ENCODE assay signal across 7 cellular contexts in the genomic region with DNA sequence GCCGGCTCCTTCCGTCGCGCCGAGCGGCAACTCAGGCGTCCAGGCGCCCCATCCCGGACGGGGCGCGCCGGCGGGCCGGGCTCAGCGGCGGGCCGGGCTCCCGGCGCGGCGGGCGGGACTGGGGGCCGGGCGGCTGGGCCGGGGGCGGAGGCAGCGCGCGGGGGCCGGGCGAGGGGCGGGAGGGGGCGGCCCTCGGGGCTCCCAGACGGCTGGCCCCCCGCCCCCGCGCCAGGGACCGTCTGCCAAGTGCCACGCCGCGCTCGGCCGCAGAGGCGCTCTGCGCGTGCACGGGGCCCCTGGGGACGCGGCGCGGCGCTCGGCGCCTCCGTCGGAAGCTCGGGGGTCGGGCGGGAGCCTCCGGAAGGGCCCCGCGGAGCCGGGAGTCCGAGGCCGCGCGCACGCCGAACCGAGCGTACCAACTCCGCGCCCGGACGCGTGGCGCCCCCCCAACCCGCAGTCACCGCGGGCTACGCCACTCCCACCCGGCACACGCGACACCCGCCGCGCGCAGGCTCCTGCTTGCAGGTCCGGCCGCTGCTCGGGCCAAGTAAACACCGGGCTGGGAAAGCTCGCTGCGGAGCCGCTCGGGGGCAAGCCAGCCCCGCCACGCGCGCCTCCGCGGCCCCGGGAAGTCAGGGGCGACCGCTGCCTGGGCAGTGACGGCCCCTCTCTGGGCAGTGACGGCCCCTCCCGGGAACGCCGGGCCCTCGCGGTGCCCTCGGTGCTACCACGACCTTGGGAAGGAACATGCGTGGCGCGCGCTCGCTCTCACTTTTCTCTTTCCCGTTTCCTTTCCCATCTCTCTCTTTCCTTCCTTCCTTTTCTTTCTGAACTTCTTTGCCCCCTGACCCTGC. TPM values are rescaled to one million over a fixed set of nuclear protein-coding genes. Genes with fewer than 3 reads are reported as not detected.
DNase-seq lines count a peak whose midpoint lies in the region; ATAC-seq and TF ChIP-seq lines count a peak whose summit lies in the region.

A gene with protein sequence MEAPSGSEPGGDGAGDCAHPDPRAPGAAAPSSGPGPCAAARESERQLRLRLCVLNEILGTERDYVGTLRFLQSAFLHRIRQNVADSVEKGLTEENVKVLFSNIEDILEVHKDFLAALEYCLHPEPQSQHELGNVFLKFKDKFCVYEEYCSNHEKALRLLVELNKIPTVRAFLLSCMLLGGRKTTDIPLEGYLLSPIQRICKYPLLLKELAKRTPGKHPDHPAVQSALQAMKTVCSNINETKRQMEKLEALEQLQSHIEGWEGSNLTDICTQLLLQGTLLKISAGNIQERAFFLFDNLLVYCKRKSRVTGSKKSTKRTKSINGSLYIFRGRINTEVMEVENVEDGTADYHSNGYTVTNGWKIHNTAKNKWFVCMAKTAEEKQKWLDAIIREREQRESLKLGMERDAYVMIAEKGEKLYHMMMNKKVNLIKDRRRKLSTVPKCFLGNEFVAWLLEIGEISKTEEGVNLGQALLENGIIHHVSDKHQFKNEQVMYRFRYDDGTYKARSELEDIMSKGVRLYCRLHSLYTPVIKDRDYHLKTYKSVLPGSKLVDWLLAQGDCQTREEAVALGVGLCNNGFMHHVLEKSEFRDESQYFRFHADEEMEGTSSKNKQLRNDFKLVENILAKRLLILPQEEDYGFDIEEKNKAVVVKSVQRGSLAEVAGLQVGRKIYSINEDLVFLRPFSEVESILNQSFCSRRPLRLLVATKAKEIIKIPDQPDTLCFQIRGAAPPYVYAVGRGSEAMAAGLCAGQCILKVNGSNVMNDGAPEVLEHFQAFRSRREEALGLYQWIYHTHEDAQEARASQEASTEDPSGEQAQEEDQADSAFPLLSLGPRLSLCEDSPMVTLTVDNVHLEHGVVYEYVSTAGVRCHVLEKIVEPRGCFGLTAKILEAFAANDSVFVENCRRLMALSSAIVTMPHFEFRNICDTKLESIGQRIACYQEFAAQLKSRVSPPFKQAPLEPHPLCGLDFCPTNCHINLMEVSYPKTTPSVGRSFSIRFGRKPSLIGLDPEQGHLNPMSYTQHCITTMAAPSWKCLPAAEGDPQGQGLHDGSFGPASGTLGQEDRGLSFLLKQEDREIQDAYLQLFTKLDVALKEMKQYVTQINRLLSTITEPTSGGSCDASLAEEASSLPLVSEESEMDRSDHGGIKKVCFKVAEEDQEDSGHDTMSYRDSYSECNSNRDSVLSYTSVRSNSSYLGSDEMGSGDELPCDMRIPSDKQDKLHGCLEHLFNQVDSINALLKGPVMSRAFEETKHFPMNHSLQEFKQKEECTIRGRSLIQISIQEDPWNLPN (N-terminal part only) (minus strand): TSS at position 120 of the 854 bp plus-strand sequence. CDS start 139 bp downstream, outside the sequence.

- H3K36me3 ChIP-seq in duodenal mucosa (ENCODE audit: control insufficient read depth in 1 of 2, insufficient read depth in 2 of 2, low read length in 2 of 2): no peaks in the 10 kb centered on the region
- no peaks in the 10 kb centered on the region for H3K36me3 ChIP-seq in lung (ENCODE audit: control insufficient read depth in 2 of 2, insufficient read depth in 2 of 2, low read length in 2 of 2)

- no peak for TF ChIP-seq CTCF in lung (IDR thresholded peaks at IDR 0.05; ENCODE audit: control extremely low read depth, extremely low read depth)

- H3K9me3 ChIP-seq in duodenal mucosa (ENCODE audit: control insufficient read depth in 1 of 2, low read length in 2 of 2) (no peaks in the 10 kb centered on the region), lung (ENCODE audit: control insufficient read depth in 2 of 2, insufficient read depth in 1 of 2, low read length in 1 of 2) (no peaks in the 10 kb centered on the region)

- peak within 1 kb of the TSS; percentile 47 to 58 for H3K9ac ChIP-seq in duodenal mucosa (ENCODE audit: low read depth in 1 of 2, low read length in 2 of 2)

- ATAC-seq in GM18498 (IDR thresholded peaks at IDR 0.05; ENCODE audit: unreplicated experiment) (peak; percentile 57), HG02763 (IDR thresholded peaks at IDR 0.05; ENCODE audit: unreplicated experiment) (peak; percentile 47), lung (ENCODE audit: insufficient read depth, low FRiP score) (peak; percentile 70)

- DNase-seq in NCI-H2227 (lab: John Stamatoyannopoulos, UW; ENCODE audit: unreplicated experiment) (peak; percentile 92), lung (ENCODE audit: low spot score) (peak; percentile 65)
- peak; percentile 78 to 80 for DNase-seq in activated CD4-positive, alpha-beta T cell treated with anti-CD3 and anti-CD28 coated beads, Interleukin-2, amount 50 U/mL, for 48 hours
- DNase-seq in stimulated activated CD4-positive, alpha-beta T cell treated with anti-CD3 and anti-CD28 coated beads, TNF-alpha, amount 100 ng/mL, for 1 hour (ENCODE audit: low read depth in 3 of 3, low spot score in 1 of 3): peak; percentile 61 to 68 (median 66)

- H3K4me1 ChIP-seq in duodenal mucosa (ENCODE audit: control insufficient read depth in 1 of 2, insufficient read depth in 2 of 2, low read length in 2 of 2) (peaks cover 0 to 30% of the 10 kb centered on the region in 2 donors), lung (ENCODE audit: control insufficient read depth in 2 of 2, insufficient read depth in 2 of 2, low read length in 2 of 2) (peaks cover 0 to 20% of the 10 kb centered on the region in 2 donors)

- H3K27ac ChIP-seq in duodenal mucosa (ENCODE audit: low read depth, low read length) (no peak within 1 kb of the TSS), lung (ENCODE audit: low read depth in 1 of 2, low read length in 1 of 2) (peak within 1 kb of the TSS; percentile 41 to 86)

- H3K4me3 ChIP-seq in duodenal mucosa (ENCODE audit: low read depth in 1 of 2, low read length in 2 of 2) (peak within 1 kb of the TSS; percentile 66 to 71), lung (peak within 1 kb of the TSS; percentile 74)

- 1% methylated on average over 78 to 122 of the region's 122 CpGs for WGBS in lung, 2 donors

- H3K27me3 ChIP-seq in duodenal mucosa (ENCODE audit: control insufficient read depth in 1 of 2, insufficient read depth in 2 of 2, low read length in 2 of 2) (peaks cover 17 to 24% of the 10 kb centered on the region in 2 donors), lung (ENCODE audit: control insufficient read depth, insufficient read depth) (no peaks in the 10 kb centered on the region)

RNA-seq across cellular contexts. Expression of the gene that starts here (rescaled TPM):
- total RNA-seq in lung: 10 to 100 TPM; 56.3 to 82.2 TPM
- polyA plus RNA-seq in lung: 100 to 1,000 TPM in 1 of 2 donors, 10 to 100 TPM in 1; 29.5 to 121 TPM
